9 cellular contexts compared by ENCODE assay signal in genomic region chr17:16417896-16418683, GRCh38. TPM values are rescaled to one million over a fixed set of nuclear protein-coding genes. Genes with fewer than 3 reads are reported as not detected.
DNase-seq lines count a peak whose midpoint lies in the region; ATAC-seq and TF ChIP-seq lines count a peak whose summit lies in the region.
"Had no signal": no experiment of that assay in that cellular context is flagged by ENCODE, and none has a peak within 500 bp of the region (broad histone marks: within the 10 kb centered on the region; RNA-seq: fewer than 3 reads in every experiment).

No MANE protein-coding gene starts in this region.

- peak overlapping the region; percentile 92 for H3K27ac ChIP-seq in CD4-positive, alpha-beta memory T cell (ENCODE audit: low read depth, low read length)
- peak overlapping the region; percentile 94 for H3K27ac ChIP-seq in osteoblast (ENCODE audit: low read depth, low read length)
- H3K27ac ChIP-seq: SK-N-MC had no signal

- no peaks in the 10 kb centered on the region for H3K27me3 Mint-ChIP-seq in CD4-positive, alpha-beta memory T cell
- H3K27me3 Mint-ChIP-seq in IgD-negative memory B cell: no peaks in the 10 kb centered on the region
- H3K27me3 Mint-ChIP-seq in chondrocyte (ENCODE audit: low read depth): no peaks in the 10 kb centered on the region

- intact Hi-C loops in CD4-positive, alpha-beta memory T cell (cut with micrococcal nuclease): no loop called here
- intact Hi-C loops in head of caudate nucleus (cut with DNase I): no loop called here

- H3K9me3 Mint-ChIP-seq in CD4-positive, alpha-beta memory T cell: no peaks in the 10 kb centered on the region
- H3K9me3 Mint-ChIP-seq in IgD-negative memory B cell (no peaks in the 10 kb centered on the region), chondrocyte (ENCODE audit: low read depth) (no peaks in the 10 kb centered on the region)

- no peaks in the 10 kb centered on the region for H3K9me3 ChIP-seq in CD4-positive, alpha-beta memory T cell (ENCODE audit: control insufficient read depth in 1 of 2, low read length in 2 of 2)
- no peaks in the 10 kb centered on the region for H3K9me3 ChIP-seq in osteoblast (ENCODE audit: low read depth, low read length)

- no peak for DNase-seq in CD4-positive, alpha-beta memory T cell
- no peak for DNase-seq in chondrocyte (ENCODE audit: low spot score)
- peak; percentile 85 for DNase-seq in osteoblast (ENCODE audit: insufficient read length, low spot score, missing footprints)
- no peak for DNase-seq in GOT3 (lab: John Stamatoyannopoulos, UW)
- no peak for DNase-seq in SIG-M5 (lab: John Stamatoyannopoulos, UW)
- no peak for DNase-seq in head of caudate nucleus

- peaks cover 26 to 71% (median 51%) of the 10 kb centered on the region in 4 donors for H3K4me1 Mint-ChIP-seq in CD4-positive, alpha-beta memory T cell
- H3K4me1 Mint-ChIP-seq in IgD-negative memory B cell: peaks cover 14 to 29% (median 24%) of the 10 kb centered on the region in 3 donors
- H3K4me1 Mint-ChIP-seq in chondrocyte (ENCODE audit: low read depth): peaks cover 37% of the 10 kb centered on the region

- no peak overlapping the region for H3K4me3 ChIP-seq in CD4-positive, alpha-beta memory T cell (ENCODE audit: low read length in 2 of 2)
- H3K4me3 ChIP-seq in osteoblast (ENCODE audit: insufficient read depth, low read length): no peak overlapping the region
- H3K4me3 ChIP-seq: SK-N-MC had no signal

- peak overlapping the region; percentile 76 for H3K4me2 ChIP-seq in osteoblast (ENCODE audit: insufficient read depth, low read length)

- H3K36me3 ChIP-seq in CD4-positive, alpha-beta memory T cell (ENCODE audit: insufficient read depth, low read length): peaks cover 31% of the 10 kb centered on the region
- peaks cover 31% of the 10 kb centered on the region for H3K36me3 ChIP-seq in osteoblast (ENCODE audit: insufficient read depth, low read length)

- H2AFZ ChIP-seq in osteoblast (ENCODE audit: low read length): no peak overlapping the region

- peaks cover 3% of the 10 kb centered on the region for H4K20me1 ChIP-seq in osteoblast (ENCODE audit: insufficient read depth, low read length)

- CTCF ChIA-PET in CD4-positive, alpha-beta memory T cell (lab: Charles Lee; ENCODE audit: partially characterized antibody): interaction anchor here (1.6 to 4.5 kb wide), 2 partner anchors 32 to 54 kb away, joined by 7 to 68 read pairs; no protein-coding TSS in a partner anchor

- peak overlapping the region; percentile 17 to 86 (median 50) for H3K4me3 Mint-ChIP-seq in CD4-positive, alpha-beta memory T cell
- peak overlapping the region; percentile 12 to 76 (median 56) for H3K4me3 Mint-ChIP-seq in IgD-negative memory B cell
- no peak overlapping the region for H3K4me3 Mint-ChIP-seq in chondrocyte (ENCODE audit: unreplicated experiment)

- no peak for ATAC-seq in GM21737 (IDR thresholded peaks at IDR 0.05; ENCODE audit: unreplicated experiment)

- TF ChIP-seq CTCF in chondrocyte (IDR thresholded peaks at IDR 0.05) (no peak), osteoblast (IDR thresholded peaks at IDR 0.05; ENCODE audit: extremely low read depth, low read depth, low read length) (no peak)

- no peaks in the 10 kb centered on the region for H3K27me3 ChIP-seq in CD4-positive, alpha-beta memory T cell (ENCODE audit: insufficient read depth, low read length)
- H3K27me3 ChIP-seq in osteoblast (ENCODE audit: insufficient read depth, low read length): no peaks in the 10 kb centered on the region

- H3K4me1 ChIP-seq in CD4-positive, alpha-beta memory T cell (ENCODE audit: insufficient read depth, low read length): peaks cover 58% of the 10 kb centered on the region
- H3K4me1 ChIP-seq in osteoblast (ENCODE audit: insufficient read depth, low read length): peaks cover 43% of the 10 kb centered on the region

- H3K27ac Mint-ChIP-seq in CD4-positive, alpha-beta memory T cell: peak overlapping the region; percentile 53 to 100 (median 86)
- H3K27ac Mint-ChIP-seq in IgD-negative memory B cell (peak overlapping the region; percentile 31 to 66 (median 39)), chondrocyte (ENCODE audit: unreplicated experiment) (peak overlapping the region; percentile 96)

- POLR2A ChIA-PET in CD4-positive, alpha-beta memory T cell (lab: Charles Lee; ENCODE audit: partially characterized antibody): interaction anchor here (0.8 to 7.3 kb wide), 6 partner anchors 9 to 375 kb away, joined by 3 to 129 read pairs (median 12); partner anchors contain the start of gene UBB

- H3K36me3 Mint-ChIP-seq in CD4-positive, alpha-beta memory T cell: peaks cover 30 to 54% of the 10 kb centered on the region in 2 donors
- H3K36me3 Mint-ChIP-seq in IgD-negative memory B cell (peaks cover 10% of the 10 kb centered on the region), chondrocyte (ENCODE audit: low read depth) (peaks cover 1% of the 10 kb centered on the region)

- peaks cover 42% of the 10 kb centered on the region for H3K79me2 ChIP-seq in osteoblast (ENCODE audit: insufficient read depth, low read length)

RNA-seq across cellular contexts. Expression of gene TRPV2, which starts 2.7 kb away (rescaled TPM):
- 100 to 1,000 TPM in 1 of 2 experiments, 10 to 100 TPM in 1; 95.0 to 101 TPM for total RNA-seq in CD4-positive, alpha-beta memory T cell
- 100 to 1,000 TPM; 118 to 127 TPM for polyA plus RNA-seq in CD4-positive, alpha-beta memory T cell
- polyA plus RNA-seq in IgD-negative memory B cell: 73.6 TPM
- 1.6 to 47.6 TPM (median 43.5 TPM) in 3 replicates for total RNA-seq in chondrocyte
- 62.5 and 71.3 TPM in 2 replicates for total RNA-seq in osteoblast

RNA-seq across cellular contexts. Expression of gene UBB, which starts 37.2 kb away (rescaled TPM):
- 100 to 1,000 TPM; 523 to 560 TPM for total RNA-seq in CD4-positive, alpha-beta memory T cell
- 1,000 to 10,000 TPM; 1,629 to 1,970 TPM for polyA plus RNA-seq in CD4-positive, alpha-beta memory T cell
- 2,178 TPM for polyA plus RNA-seq in IgD-negative memory B cell
- 1,031 to 1,215 TPM (median 1,058 TPM) in 3 replicates for total RNA-seq in chondrocyte
- 1,190 and 1,199 TPM in 2 replicates for total RNA-seq in osteoblast

Comparison
In these comparisons a context has a peak if more than half of its experiments do, and no peak if none do; other contexts are left out.
1. H3K27ac Mint-ChIP-seq: peak in every context shown above with its lines; median percentile 96 in chondrocyte; 86 in CD4-positive, alpha-beta memory T cell; 39 in IgD-negative memory B cell.